In the genomic region with DNA sequence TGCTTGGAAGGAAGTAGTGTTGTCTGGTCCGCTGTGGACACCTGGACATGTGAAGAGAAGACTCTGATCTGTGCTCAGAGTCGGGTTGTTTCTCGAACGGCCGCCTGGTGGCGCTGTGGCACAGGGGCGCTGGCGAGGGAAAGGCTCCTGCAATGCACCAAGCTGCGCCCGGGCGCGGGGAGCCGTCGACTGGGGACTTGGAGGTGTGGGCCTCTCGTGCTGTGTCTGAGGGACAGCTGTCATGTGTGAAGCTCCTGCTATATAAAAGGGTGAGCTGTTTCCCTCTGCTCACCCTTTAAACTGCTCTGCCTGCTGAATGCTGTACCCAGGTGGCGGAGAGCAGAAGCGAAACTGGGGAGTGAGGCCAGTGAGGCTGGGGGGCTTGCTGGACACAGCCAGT, we compare ENCODE assay signal across 7 cellular contexts. TPM values are rescaled to one million over a fixed set of nuclear protein-coding genes. Genes with fewer than 3 reads are reported as not detected.
DNase-seq lines count a peak whose midpoint lies in the region; TF ChIP-seq lines count a peak whose summit lies in the region.

No MANE protein-coding gene starts in this region.

- DNase-seq in HL-60 (ENCODE audit: low read depth in 1 of 2, low spot score in 1 of 2) (peak; percentile 56 to 85), Peyer's patch (peak; percentile 58 to 88 (median 80)), foreskin fibroblast (peak; percentile 40 to 81), osteoblast (ENCODE audit: insufficient read length, low spot score, missing footprints) (peak; percentile 93), superior temporal gyrus (ENCODE audit: extremely low spot score) (peak; percentile 80)
- peak; percentile 55 for DNase-seq in activated T-helper 2 cell treated with anti-CD3 and anti-CD28 coated beads, Interferon-gamma antibody, Interleukin-2, Interleukin-4, amounts not matched to agents 10 μg/mL and 5 μg/mL and 100 μg/mL, durations not matched to agents 14 hours and 24 hours and 36 hours (ENCODE audit: low spot score)

- H3K9me3 ChIP-seq in Peyer's patch (no peaks in the 10 kb centered on the region), osteoblast (ENCODE audit: low read depth, low read length) (no peaks in the 10 kb centered on the region)

- H3K36me3 ChIP-seq in Peyer's patch (no peaks in the 10 kb centered on the region), osteoblast (ENCODE audit: insufficient read depth, low read length) (no peaks in the 10 kb centered on the region)

- no peaks in the 10 kb centered on the region for H3K79me2 ChIP-seq in osteoblast (ENCODE audit: insufficient read depth, low read length)

- no peak for TF ChIP-seq POLR2A in Peyer's patch (IDR thresholded peaks at IDR 0.05)

- peak overlapping the region; percentile 83 for H3K4me2 ChIP-seq in osteoblast (ENCODE audit: insufficient read depth, low read length)

- H3K27me3 ChIP-seq in HL-60 (ENCODE audit: insufficient read depth, poor library complexity, severe bottlenecking) = peaks cover 37% of the 10 kb centered on the region
- H3K27me3 ChIP-seq in Peyer's patch = no peaks in the 10 kb centered on the region
- H3K27me3 ChIP-seq in osteoblast (ENCODE audit: insufficient read depth, low read length) = peaks cover 20% of the 10 kb centered on the region

- no peaks in the 10 kb centered on the region for H3K36me3 Mint-ChIP-seq in activated T-helper 2 cell treated with anti-CD3 and anti-CD28 coated beads, Interferon-gamma antibody, Interleukin-2, Interleukin-4, amounts not matched to agents 10 μg/mL and 5 μg/mL and 100 μg/mL, durations not matched to agents 14 hours and 24 hours and 36 hours (ENCODE audit: low read depth)

- H3K27ac ChIP-seq in HL-60 (replicated peaks) (no peak overlapping the region), Peyer's patch (no peak overlapping the region), osteoblast (ENCODE audit: low read depth, low read length) (no peak overlapping the region)

- no peak overlapping the region for H3K27ac Mint-ChIP-seq in activated T-helper 2 cell treated with anti-CD3 and anti-CD28 coated beads, Interferon-gamma antibody, Interleukin-2, Interleukin-4, amounts not matched to agents 10 μg/mL and 5 μg/mL and 100 μg/mL, durations not matched to agents 14 hours and 24 hours and 36 hours

- H3K27me3 Mint-ChIP-seq in activated T-helper 2 cell treated with anti-CD3 and anti-CD28 coated beads, Interferon-gamma antibody, Interleukin-2, Interleukin-4, amounts not matched to agents 10 μg/mL and 5 μg/mL and 100 μg/mL, durations not matched to agents 14 hours and 24 hours and 36 hours (ENCODE audit: low read depth) = peaks cover 36% of the 10 kb centered on the region

- no peaks in the 10 kb centered on the region for H4K20me1 ChIP-seq in osteoblast (ENCODE audit: insufficient read depth, low read length)

- no peaks in the 10 kb centered on the region for H3K4me1 Mint-ChIP-seq in activated T-helper 2 cell treated with anti-CD3 and anti-CD28 coated beads, Interferon-gamma antibody, Interleukin-2, Interleukin-4, amounts not matched to agents 10 μg/mL and 5 μg/mL and 100 μg/mL, durations not matched to agents 14 hours and 24 hours and 36 hours (ENCODE audit: low read depth)

- H3K4me3 ChIP-seq in HL-60 (replicated peaks; ENCODE audit: insufficient read depth, low read length) (peak overlapping the region; percentile 29), Peyer's patch (peak overlapping the region in 3 of 4 donors; percentile 12 to 31 (median 30)), foreskin fibroblast (ENCODE audit: low read depth in 1 of 2, low read length in 2 of 2) (peak overlapping the region in 1 of 2 donors; percentile 23), osteoblast (ENCODE audit: insufficient read depth, low read length) (peak overlapping the region; percentile 64)

- TF ChIP-seq CTCF in GM12872 (IDR thresholded peaks at IDR 0.05; ENCODE audit: insufficient read depth, low read depth, low read length) = peak; percentile 90
- peak; percentile 91 for TF ChIP-seq CTCF in HL-60 (IDR thresholded peaks at IDR 0.05; ENCODE audit: insufficient read depth, low read length)
- peak; percentile 37 to 85 (median 77) for TF ChIP-seq CTCF in Peyer's patch (IDR thresholded peaks at IDR 0.05)
- peak; percentile 90 for TF ChIP-seq CTCF in foreskin fibroblast (IDR thresholded peaks at IDR 0.05; ENCODE audit: low read depth, low read length)
- TF ChIP-seq CTCF in osteoblast (IDR thresholded peaks at IDR 0.05; ENCODE audit: extremely low read depth, low read depth, low read length) = peak; percentile 84

- no peaks in the 10 kb centered on the region for H3K9me3 Mint-ChIP-seq in activated T-helper 2 cell treated with anti-CD3 and anti-CD28 coated beads, Interferon-gamma antibody, Interleukin-2, Interleukin-4, amounts not matched to agents 10 μg/mL and 5 μg/mL and 100 μg/mL, durations not matched to agents 14 hours and 24 hours and 36 hours

- H2AFZ ChIP-seq in osteoblast (ENCODE audit: low read length) = peak overlapping the region; percentile 90

- no peaks in the 10 kb centered on the region for H3K4me1 ChIP-seq in Peyer's patch
- no peaks in the 10 kb centered on the region for H3K4me1 ChIP-seq in osteoblast (ENCODE audit: insufficient read depth, low read length)

- intact Hi-C loops in activated T-helper 2 cell treated with anti-CD3 and anti-CD28 coated beads, Interferon-gamma antibody, Interleukin-2, Interleukin-4, amounts not matched to agents 10 μg/mL and 5 μg/mL and 100 μg/mL, durations not matched to agents 14 hours and 24 hours and 36 hours (cut with micrococcal nuclease) = loop anchor here (1.0 to 5.0 kb wide), 4 partner anchors 139 to 306 kb away; no protein-coding TSS in a partner anchor

- no peak overlapping the region for H3K4me3 Mint-ChIP-seq in activated T-helper 2 cell treated with anti-CD3 and anti-CD28 coated beads, Interferon-gamma antibody, Interleukin-2, Interleukin-4, amounts not matched to agents 10 μg/mL and 5 μg/mL and 100 μg/mL, durations not matched to agents 14 hours and 24 hours and 36 hours (ENCODE audit: low read depth)

RNA-seq across cellular contexts. Expression of a gene that starts 44.0 kb away (rescaled TPM):
- total RNA-seq in Peyer's patch (1 to 10 TPM; 2.5 to 7.4 (median 3.6) TPM), osteoblast (0.59 and 0.72 TPM in 2 replicates)
- total RNA-seq in activated T-helper 2 cell treated with anti-CD3 and anti-CD28 coated beads, Interferon-gamma antibody, Interleukin-2, Interleukin-4, amounts not matched to agents 10 μg/mL and 5 μg/mL and 100 μg/mL, durations not matched to agents 14 hours and 24 hours and 36 hours = 0.14 and 0.52 TPM in 2 replicates
